Comparison of ENCODE assay signal across 10 cellular contexts in genomic region chr5:117590944-117591343, GRCh38.
A peak's percentile ranks its signal among the peaks of the same experiment; 100 is the strongest.
DNase-seq lines count a peak whose midpoint lies in the region; ATAC-seq, FAIRE-seq and TF ChIP-seq lines count a peak whose summit lies in the region.
"Had no signal": no experiment of that assay in that cellular context is flagged by ENCODE, and none has a peak within 500 bp of the region (broad histone marks: within the 10 kb centered on the region; RNA-seq: fewer than 3 reads in every experiment).

No MANE protein-coding gene starts in this region.

- H3K9me3 ChIP-seq in astrocyte (ENCODE audit: insufficient read depth, low read depth, low read length) (no peaks in the 10 kb centered on the region), small intestine (ENCODE audit: control insufficient read depth, low read depth) (no peaks in the 10 kb centered on the region)
- H3K9me3 ChIP-seq: HAP-1 had no signal

- WGBS in small intestine, 3 donors = 50 to 73% (median 60%) methylated on average over 1 of the region's 1 CpG

- H3K27ac ChIP-seq in astrocyte (ENCODE audit: low read depth, low read length) (no peak overlapping the region), small intestine (ENCODE audit: low read depth in 1 of 2, low read length in 1 of 2) (no peak overlapping the region)

- H3K4me3 Mint-ChIP-seq in astrocyte (ENCODE audit: unreplicated experiment) = no peak overlapping the region
- H3K4me3 Mint-ChIP-seq: central memory CD8-positive, alpha-beta T cell had no signal

- in situ Hi-C loops in G401 (cut with HindIII; ENCODE audit: low sequenced_read_pairs) = no loop called here

- H4K20me1 ChIP-seq in astrocyte (ENCODE audit: insufficient read depth, low read length) = no peaks in the 10 kb centered on the region

- H3K27ac Mint-ChIP-seq in astrocyte (ENCODE audit: unreplicated experiment) = no peak overlapping the region

- FAIRE-seq in astrocyte (lab: Jason Lieb, UNC) (no peak), small intestine (lab: Jason Lieb, UNC) (no peak)

- H3K9ac ChIP-seq in astrocyte (ENCODE audit: low read length) = no peak overlapping the region

- H3K27me3 Mint-ChIP-seq in astrocyte (ENCODE audit: low read depth, unreplicated experiment) = no peaks in the 10 kb centered on the region
- H3K27me3 Mint-ChIP-seq: central memory CD8-positive, alpha-beta T cell had no signal

- H3K9me3 Mint-ChIP-seq in astrocyte (ENCODE audit: unreplicated experiment) = no peaks in the 10 kb centered on the region

- H3K27me3 ChIP-seq in astrocyte (ENCODE audit: insufficient read depth, low read length) (no peaks in the 10 kb centered on the region), small intestine (ENCODE audit: control insufficient read depth in 2 of 2, insufficient read depth in 2 of 2, low read length in 2 of 2) (no peaks in the 10 kb centered on the region)

- TF ChIP-seq CTCF in astrocyte (IDR thresholded peaks at IDR 0.05; ENCODE audit: insufficient read depth, low read depth, low read length) = peak; percentile 19

- DNase-seq in AML-193 (lab: John Stamatoyannopoulos, UW) (peak; percentile 26 to 32), astrocyte (ENCODE audit: low read depth) (no peak), small intestine (peak; percentile 5), DMS79 (lab: John Stamatoyannopoulos, UW) (no peak), G401 (ENCODE audit: low spot score) (no peak), globus pallidus (ENCODE audit: low spot score) (no peak)

- H3K4me3 ChIP-seq in astrocyte (ENCODE audit: insufficient read depth, low read depth, low read length) = no peak overlapping the region
- H3K4me3 ChIP-seq in small intestine (ENCODE audit: low read depth in 1 of 2, low read length in 2 of 2) = no peak overlapping the region
- H3K4me3 ChIP-seq: HAP-1 had no signal

- peak; percentile 85 for ATAC-seq in GM18867 (IDR thresholded peaks at IDR 0.05; ENCODE audit: unreplicated experiment)
- ATAC-seq in HG03354 (IDR thresholded peaks at IDR 0.05; ENCODE audit: poor library complexity, severe bottlenecking, unreplicated experiment) = peak; percentile 95

- no peak overlapping the region for H3K4me2 ChIP-seq in astrocyte (ENCODE audit: low read length)

- H3K4me1 Mint-ChIP-seq in astrocyte (ENCODE audit: low read depth, unreplicated experiment) = no peaks in the 10 kb centered on the region
- H3K4me1 Mint-ChIP-seq: central memory CD8-positive, alpha-beta T cell had no signal

- no peaks in the 10 kb centered on the region for H3K36me3 Mint-ChIP-seq in astrocyte (ENCODE audit: low read depth, unreplicated experiment)

- H3K4me1 ChIP-seq in astrocyte (ENCODE audit: insufficient read depth, low read length) (no peaks in the 10 kb centered on the region), small intestine (ENCODE audit: control insufficient read depth in 2 of 2, insufficient read depth in 1 of 2, low read depth in 1 of 2, low read length in 1 of 2) (no peaks in the 10 kb centered on the region)

- H3K79me2 ChIP-seq in astrocyte (ENCODE audit: insufficient read depth, low read length) = no peaks in the 10 kb centered on the region

- H3K36me3 ChIP-seq in astrocyte (ENCODE audit: insufficient read depth, low read length) (no peaks in the 10 kb centered on the region), small intestine (ENCODE audit: control insufficient read depth in 2 of 2, insufficient read depth in 2 of 2, low read length in 2 of 2) (no peaks in the 10 kb centered on the region)
- H3K36me3 ChIP-seq: HAP-1 had no signal

- H2AFZ ChIP-seq in astrocyte (ENCODE audit: low read depth, low read length) = no peak overlapping the region

Comparison
In these comparisons a context has a peak if more than half of its experiments do, and no peak if none do; other contexts are left out.
1. DNase-seq: peak in AML-193 (2 of 2) and small intestine (single experiment); none in astrocyte (single experiment), DMS79 (single experiment), G401 (single experiment) and globus pallidus (single experiment).